35 cellular contexts compared by ENCODE assay signal in the genomic region with DNA sequence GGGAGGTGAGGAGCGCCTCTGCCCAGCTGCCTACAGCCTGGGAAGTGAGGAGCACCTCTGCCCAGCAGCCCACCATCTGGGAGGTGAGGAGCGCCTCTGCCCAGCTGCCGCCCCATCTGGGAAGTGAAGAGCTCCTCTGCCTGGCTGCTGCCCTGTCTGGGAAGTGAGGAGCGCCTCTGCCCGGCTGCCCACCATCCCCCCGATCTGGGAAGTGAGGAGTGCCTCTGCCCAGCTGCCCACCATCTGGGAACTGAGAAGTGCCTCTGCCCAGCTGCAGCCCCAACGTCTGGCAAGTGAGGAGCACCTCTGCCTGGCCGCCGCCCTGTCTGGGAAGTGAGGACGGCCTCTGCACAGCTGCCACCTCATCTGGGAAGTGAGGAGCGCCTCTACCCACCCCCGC.
"Had no signal": no experiment of that assay in that cellular context is flagged by ENCODE, and none has a peak within 500 bp of the region (broad histone marks: within the 10 kb centered on the region; RNA-seq: fewer than 3 reads in every experiment).

No MANE protein-coding gene starts in this region.

- H3K9me3 ChIP-seq: MG63 had no signal

- DNase-seq: Karpas-422, Kasumi-1, MG63, MM.1S, MV-4-11, NCI-H1048, NCI-H1092, NCI-H1092 treated with DMSO at 0.1 percent for 48 hours, NCI-H1105, NCI-H1105 treated with DMSO at 0.1 percent for 48 hours, NCI-H1417, NCI-H1417 treated with DMSO at 0.1 percent for 48 hours, NCI-H1436, NCI-H1436 treated with DMSO at 0.1 percent for 48 hours, NCI-H146, NCI-H1694, NCI-H1694 treated with DMSO at 0.1 percent for 48 hours, NCI-H187, NCI-H187 treated with DMSO at 0.1 percent for 48 hours, NCI-H1930, NCI-H2029, NCI-H2029 treated with DMSO at 0.1 percent for 48 hours, NCI-H2081, NCI-H2081 treated with DMSO at 0.1 percent for 48 hours, NCI-H2107, NCI-H2171, NCI-H2171 treated with DMSO at 0.1 percent for 48 hours, NCI-H2227 treated with DMSO at 0.1 percent for 48 hours, NCI-H226, NCI-H345, NCI-H446, NCI-H446 treated with DMSO at 0.1 percent for 48 hours, NCI-H510A, NCI-H510A treated with DMSO at 0.1 percent for 48 hours, NCI-H524 had no signal

- H3K27me3 ChIP-seq: MG63 had no signal

- H3K4me3 ChIP-seq: MG63 had no signal

- H3K36me3 ChIP-seq: MG63 had no signal
